26 cellular contexts compared by ENCODE assay signal in the genomic region with DNA sequence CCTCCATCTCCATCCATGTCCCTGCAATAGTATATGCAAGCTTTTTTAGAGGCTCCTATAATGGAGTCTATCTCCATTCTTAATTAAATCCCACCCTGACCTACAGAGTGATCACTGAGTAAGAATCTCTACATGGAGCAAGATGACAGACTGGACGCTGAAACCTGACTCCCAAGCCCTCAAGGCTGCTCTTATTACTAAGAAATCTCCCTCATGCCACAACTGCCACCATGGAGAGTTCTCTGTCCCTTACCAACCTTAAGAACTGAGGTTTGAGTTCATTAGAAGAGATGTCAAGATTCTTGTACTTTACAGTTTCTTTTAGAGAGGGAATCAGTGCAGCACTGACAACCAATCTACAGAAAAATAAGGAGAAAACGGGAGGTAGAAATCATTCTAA.
A peak's percentile ranks its signal among the peaks of the same experiment; 100 is the strongest.
DNase-seq lines count a peak whose midpoint lies in the region; TF ChIP-seq lines count a peak whose summit lies in the region.
"Had no signal": no experiment of that assay in that cellular context is flagged by ENCODE, and none has a peak within 500 bp of the region (broad histone marks: within the 10 kb centered on the region; RNA-seq: fewer than 3 reads in every experiment).

No MANE protein-coding gene starts in this region.

- no peak for TF ChIP-seq RAD21 in Ishikawa (IDR thresholded peaks at IDR 0.05; ENCODE audit: low read depth)

- DNase-seq in left kidney (ENCODE audit: low read depth, low spot score) (peak; percentile 58), myocyte (ENCODE audit: low read depth) (peak; percentile 8), NCI-H128 (lab: John Stamatoyannopoulos, UW; ENCODE audit: unreplicated experiment) (no peak)
- no peak for DNase-seq in activated CD8-positive, alpha-beta memory T cell treated with anti-CD3 and anti-CD28 coated beads, Interleukin-2, amount 50 U/mL, for 4 hours
- DNase-seq in stimulated activated CD8-positive, alpha-beta memory T cell treated with anti-CD3 and anti-CD28 coated beads, Interleukin-4, amount 100 ng/mL, for 48 hours: no peak
- DNase-seq: 8988T; ACHN; AML-193; BE2C; C1 segment of cervical spinal cord; Caco-2; Calu3; CD4-positive, alpha-beta memory T cell; CD4-positive, alpha-beta T cell; CD4-positive, CD25-positive, alpha-beta regulatory T cell; CD8-positive, alpha-beta memory T cell; CD8-positive, alpha-beta T cell; COR-L47; DMS 273 treated with DMSO at 0.1 percent for 48 hours; DMS153; DMS53; DMS79; DMS79 treated with DMSO at 0.1 percent for 48 hours; DND-41; EL had no signal

- TF ChIP-seq EP300 in Ishikawa (IDR thresholded peaks at IDR 0.05; ENCODE audit: borderline replicate concordance): no peak

TF ChIP-seq in Ishikawa, 13 proteins besides CTCF, POLR2A, EP300 and RAD21:
- TF ChIP-seq, protein P1, sequence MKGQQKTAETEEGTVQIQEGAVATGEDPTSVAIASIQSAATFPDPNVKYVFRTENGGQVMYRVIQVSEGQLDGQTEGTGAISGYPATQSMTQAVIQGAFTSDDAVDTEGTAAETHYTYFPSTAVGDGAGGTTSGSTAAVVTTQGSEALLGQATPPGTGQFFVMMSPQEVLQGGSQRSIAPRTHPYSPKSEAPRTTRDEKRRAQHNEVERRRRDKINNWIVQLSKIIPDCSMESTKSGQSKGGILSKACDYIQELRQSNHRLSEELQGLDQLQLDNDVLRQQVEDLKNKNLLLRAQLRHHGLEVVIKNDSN (IDR thresholded peaks at IDR 0.05): no peak
- TF ChIP-seq, protein P2, sequence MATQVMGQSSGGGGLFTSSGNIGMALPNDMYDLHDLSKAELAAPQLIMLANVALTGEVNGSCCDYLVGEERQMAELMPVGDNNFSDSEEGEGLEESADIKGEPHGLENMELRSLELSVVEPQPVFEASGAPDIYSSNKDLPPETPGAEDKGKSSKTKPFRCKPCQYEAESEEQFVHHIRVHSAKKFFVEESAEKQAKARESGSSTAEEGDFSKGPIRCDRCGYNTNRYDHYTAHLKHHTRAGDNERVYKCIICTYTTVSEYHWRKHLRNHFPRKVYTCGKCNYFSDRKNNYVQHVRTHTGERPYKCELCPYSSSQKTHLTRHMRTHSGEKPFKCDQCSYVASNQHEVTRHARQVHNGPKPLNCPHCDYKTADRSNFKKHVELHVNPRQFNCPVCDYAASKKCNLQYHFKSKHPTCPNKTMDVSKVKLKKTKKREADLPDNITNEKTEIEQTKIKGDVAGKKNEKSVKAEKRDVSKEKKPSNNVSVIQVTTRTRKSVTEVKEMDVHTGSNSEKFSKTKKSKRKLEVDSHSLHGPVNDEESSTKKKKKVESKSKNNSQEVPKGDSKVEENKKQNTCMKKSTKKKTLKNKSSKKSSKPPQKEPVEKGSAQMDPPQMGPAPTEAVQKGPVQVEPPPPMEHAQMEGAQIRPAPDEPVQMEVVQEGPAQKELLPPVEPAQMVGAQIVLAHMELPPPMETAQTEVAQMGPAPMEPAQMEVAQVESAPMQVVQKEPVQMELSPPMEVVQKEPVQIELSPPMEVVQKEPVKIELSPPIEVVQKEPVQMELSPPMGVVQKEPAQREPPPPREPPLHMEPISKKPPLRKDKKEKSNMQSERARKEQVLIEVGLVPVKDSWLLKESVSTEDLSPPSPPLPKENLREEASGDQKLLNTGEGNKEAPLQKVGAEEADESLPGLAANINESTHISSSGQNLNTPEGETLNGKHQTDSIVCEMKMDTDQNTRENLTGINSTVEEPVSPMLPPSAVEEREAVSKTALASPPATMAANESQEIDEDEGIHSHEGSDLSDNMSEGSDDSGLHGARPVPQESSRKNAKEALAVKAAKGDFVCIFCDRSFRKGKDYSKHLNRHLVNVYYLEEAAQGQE (IDR thresholded peaks at IDR 0.05; ENCODE audit: low read depth): peak; percentile 56; the same call in 1 of the 2 replicates

Comparison
In these comparisons a context has a peak if more than half of its experiments do, and no peak if none do; other contexts are left out.
1. DNase-seq: peak in left kidney (single experiment) and myocyte (single experiment); none in NCI-H128 (single experiment), activated CD8-positive, alpha-beta memory T cell treated with anti-CD3 and anti-CD28 coated beads, Interleukin-2, amount 50 U/mL, for 4 hours (single experiment) and stimulated activated CD8-positive, alpha-beta memory T cell treated with anti-CD3 and anti-CD28 coated beads, Interleukin-4, amount 100 ng/mL, for 48 hours (single experiment).